In the genomic region with DNA sequence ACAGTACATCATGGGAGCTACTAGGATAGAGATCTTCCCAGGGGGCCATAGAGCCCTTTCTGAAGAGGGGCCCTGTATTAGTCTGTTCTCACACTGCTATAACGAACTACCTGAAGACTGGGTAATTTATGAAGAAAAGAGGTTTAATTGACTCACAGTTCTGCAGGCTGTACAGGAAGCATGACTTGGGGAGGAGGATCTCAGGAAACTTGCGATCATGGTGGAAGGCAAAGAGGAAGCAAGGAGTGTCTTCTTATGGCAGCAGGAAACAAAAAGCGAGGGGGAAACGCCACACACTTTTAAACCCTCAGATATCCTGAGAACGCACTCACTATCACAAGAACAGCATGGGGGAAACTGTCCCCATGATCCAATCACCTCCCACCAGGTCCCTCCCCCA, we compare ENCODE assay signal across 28 cellular contexts.
"Had no signal": no experiment of that assay in that cellular context is flagged by ENCODE, and none has a peak within 500 bp of the region (broad histone marks: within the 10 kb centered on the region; RNA-seq: fewer than 3 reads in every experiment).

No MANE protein-coding gene starts in this region.

- H3K36me3 ChIP-seq: colonic mucosa, gastroesophageal sphincter, pancreas, prostate gland, sigmoid colon, suprapubic skin, tibial artery had no signal

- ATAC-seq: activated CD4-positive, alpha-beta T cell treated with anti-CD3 and anti-CD28 coated beads for 36 hours; activated CD8-positive, alpha-beta T cell treated with anti-CD3 and anti-CD28 coated beads, Interleukin-2, amount 10 ng/mL, durations not matched to agents 7 days and 5 days; body of pancreas; gastroesophageal sphincter; left cardiac atrium; left ventricle myocardium superior; pancreas; stimulated activated naive B cell treated with anti-CD40 and anti-IgM and Interleukin-4, amounts not matched to agents 10 μg/mL and 1 μg/mL and 100 μg/mL, for 72 hours had no signal

- DNase-seq: activated CD4-positive, alpha-beta T cell treated with anti-CD3 and anti-CD28 coated beads for 36 hours; activated CD4-positive, CD25-positive, alpha-beta regulatory T cell; activated CD8-positive, alpha-beta T cell treated with anti-CD3 and anti-CD28 coated beads, Interleukin-2, amount 10 ng/mL, durations not matched to agents 7 days and 5 days; aorta; body of pancreas; cerebellar nuclear complex; colonic mucosa; dorsolateral prefrontal cortex; effector memory CD4-positive, alpha-beta T cell; head of caudate nucleus; hippocampal formation; left cardiac atrium; left ventricle myocardium superior; mammary epithelial cell; nucleus accumbens; pancreas; retina; sigmoid colon; stimulated activated CD4-positive, alpha-beta T cell treated with anti-CD3 and anti-CD28 coated beads, Interleukin-4, amount 100 ng/mL, for 4 hours; stimulated activated CD8-positive, alpha-beta memory T cell treated with anti-CD3 and anti-CD28 coated beads, Interleukin-4, amount 100 ng/mL, for 48 hours; stimulated activated naive B cell treated with anti-CD40 and anti-IgM and Interleukin-4, amounts not matched to agents 10 μg/mL and 1 μg/mL and 100 μg/mL, for 72 hours; SW 1271; T-helper 2 cell; tibial artery had no signal

- H3K4me3 Mint-ChIP-seq: activated CD4-positive, alpha-beta T cell treated with anti-CD3 and anti-CD28 coated beads for 36 hours; activated CD8-positive, alpha-beta T cell treated with anti-CD3 and anti-CD28 coated beads, Interleukin-2, amount 10 ng/mL, durations not matched to agents 7 days and 5 days; activated naive CD4-positive, alpha-beta T cell treated with anti-CD3 and anti-CD28 coated beads, Interleukin-2, amount 50 U/mL, for 24 hours; stimulated activated naive B cell treated with anti-CD40 and anti-IgM and Interleukin-4, amounts not matched to agents 10 μg/mL and 1 μg/mL and 100 μg/mL, for 72 hours had no signal

- H3K9me3 Mint-ChIP-seq: activated naive CD4-positive, alpha-beta T cell treated with anti-CD3 and anti-CD28 coated beads, Interleukin-2, amount 50 U/mL, for 24 hours; stimulated activated naive B cell treated with anti-CD40 and anti-IgM and Interleukin-4, amounts not matched to agents 10 μg/mL and 1 μg/mL and 100 μg/mL, for 72 hours had no signal

- H3K4me1 ChIP-seq: colonic mucosa, prostate gland, suprapubic skin, tibial artery had no signal

- H3K9me3 ChIP-seq: body of pancreas, colonic mucosa, gastroesophageal sphincter, pancreas, prostate gland, sigmoid colon, suprapubic skin, tibial artery had no signal

- H3K36me3 Mint-ChIP-seq: activated naive CD4-positive, alpha-beta T cell treated with anti-CD3 and anti-CD28 coated beads, Interleukin-2, amount 50 U/mL, for 24 hours; stimulated activated naive B cell treated with anti-CD40 and anti-IgM and Interleukin-4, amounts not matched to agents 10 μg/mL and 1 μg/mL and 100 μg/mL, for 72 hours had no signal

- H3K27me3 ChIP-seq: body of pancreas, colonic mucosa, gastroesophageal sphincter, sigmoid colon, suprapubic skin, tibial artery had no signal

- H3K27me3 Mint-ChIP-seq: activated CD4-positive, alpha-beta T cell treated with anti-CD3 and anti-CD28 coated beads for 36 hours; activated naive CD4-positive, alpha-beta T cell treated with anti-CD3 and anti-CD28 coated beads, Interleukin-2, amount 50 U/mL, for 24 hours; stimulated activated naive B cell treated with anti-CD40 and anti-IgM and Interleukin-4, amounts not matched to agents 10 μg/mL and 1 μg/mL and 100 μg/mL, for 72 hours had no signal

- H3K4me3 ChIP-seq: body of pancreas, colonic mucosa, dorsolateral prefrontal cortex, gastroesophageal sphincter, pancreas, prostate gland, sigmoid colon, suprapubic skin, tibial artery had no signal

- H3K27ac Mint-ChIP-seq: activated CD4-positive, alpha-beta T cell treated with anti-CD3 and anti-CD28 coated beads for 36 hours; activated CD8-positive, alpha-beta T cell treated with anti-CD3 and anti-CD28 coated beads, Interleukin-2, amount 10 ng/mL, durations not matched to agents 7 days and 5 days; activated naive CD4-positive, alpha-beta T cell treated with anti-CD3 and anti-CD28 coated beads, Interleukin-2, amount 50 U/mL, for 24 hours; stimulated activated naive B cell treated with anti-CD40 and anti-IgM and Interleukin-4, amounts not matched to agents 10 μg/mL and 1 μg/mL and 100 μg/mL, for 72 hours had no signal
